1 cellular context compared by ENCODE assay signal in the genomic region with DNA sequence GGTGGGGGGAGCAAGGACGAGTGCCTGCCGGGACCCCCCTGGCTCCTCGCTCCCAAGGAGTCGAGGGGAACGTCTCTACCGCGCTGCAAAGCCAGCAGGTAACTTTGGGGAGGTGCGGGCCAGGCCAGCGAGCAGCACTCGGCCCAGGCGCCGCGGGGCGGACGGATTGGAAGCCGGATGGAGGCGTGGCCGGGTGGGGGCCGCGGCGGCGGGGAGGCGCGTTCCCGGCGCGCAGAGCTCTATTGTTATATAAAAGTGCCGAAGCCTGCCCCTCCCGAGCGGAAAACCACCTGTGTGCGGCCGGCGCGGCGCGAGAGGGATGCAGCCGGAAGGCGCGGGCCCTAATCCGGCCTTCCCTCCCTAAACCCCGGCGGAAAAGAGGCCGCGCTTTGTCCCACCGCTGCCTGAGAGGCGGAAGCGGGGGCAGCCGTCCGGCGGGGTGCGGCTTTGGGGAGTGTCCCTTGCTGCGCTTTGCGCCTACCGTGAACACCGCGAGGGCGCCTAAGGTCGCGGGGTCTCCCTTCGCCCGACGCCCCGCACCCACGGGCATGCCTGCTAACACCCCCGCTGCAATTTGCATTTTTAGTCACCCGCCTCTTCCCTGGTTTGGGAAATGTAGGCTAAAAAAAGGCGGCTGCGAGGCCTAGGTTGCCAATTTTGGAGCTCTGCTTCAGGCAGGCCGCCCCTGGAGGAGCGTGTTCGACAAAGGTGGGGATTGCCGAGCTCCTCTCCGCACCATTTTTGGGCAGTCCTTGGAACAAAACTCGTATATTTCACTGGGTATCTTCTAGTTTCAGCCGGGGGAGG.
A peak's percentile ranks its signal among the peaks of the same experiment; 100 is the strongest.
TF ChIP-seq lines count a peak whose summit lies in the region.

No MANE protein-coding gene starts in this region.

TF ChIP-seq in HepG2, 621 proteins besides CTCF, POLR2A, EP300 and RAD21 (continued from another document and continues in another):
- TF ChIP-seq, protein P1, sequence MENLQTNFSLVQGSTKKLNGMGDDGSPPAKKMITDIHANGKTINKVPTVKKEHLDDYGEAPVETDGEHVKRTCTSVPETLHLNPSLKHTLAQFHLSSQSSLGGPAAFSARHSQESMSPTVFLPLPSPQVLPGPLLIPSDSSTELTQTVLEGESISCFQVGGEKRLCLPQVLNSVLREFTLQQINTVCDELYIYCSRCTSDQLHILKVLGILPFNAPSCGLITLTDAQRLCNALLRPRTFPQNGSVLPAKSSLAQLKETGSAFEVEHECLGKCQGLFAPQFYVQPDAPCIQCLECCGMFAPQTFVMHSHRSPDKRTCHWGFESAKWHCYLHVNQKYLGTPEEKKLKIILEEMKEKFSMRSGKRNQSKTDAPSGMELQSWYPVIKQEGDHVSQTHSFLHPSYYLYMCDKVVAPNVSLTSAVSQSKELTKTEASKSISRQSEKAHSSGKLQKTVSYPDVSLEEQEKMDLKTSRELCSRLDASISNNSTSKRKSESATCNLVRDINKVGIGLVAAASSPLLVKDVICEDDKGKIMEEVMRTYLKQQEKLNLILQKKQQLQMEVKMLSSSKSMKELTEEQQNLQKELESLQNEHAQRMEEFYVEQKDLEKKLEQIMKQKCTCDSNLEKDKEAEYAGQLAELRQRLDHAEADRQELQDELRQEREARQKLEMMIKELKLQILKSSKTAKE (CRISPR knock-in tag; IDR thresholded peaks at IDR 0.05; ENCODE audit: borderline replicate concordance) = peak; percentile 83
- TF ChIP-seq PAX8 (CRISPR knock-in tag; IDR thresholded peaks at IDR 0.05; ENCODE audit: borderline replicate concordance) = no peak
- TF ChIP-seq FOSL2 (CRISPR knock-in tag; IDR thresholded peaks at IDR 0.05) = no peak; the same call in 1 of the 2 replicates
- peak; percentile 20; the same call in 1 of the 2 replicates for TF ChIP-seq ZNF670 (CRISPR knock-in tag; IDR thresholded peaks at IDR 0.05; ENCODE audit: borderline replicate concordance)
- peak; percentile 18; the same call in 1 of the 2 replicates for TF ChIP-seq SMAD3 (CRISPR knock-in tag; IDR thresholded peaks at IDR 0.05)
- TF ChIP-seq, protein P2, sequence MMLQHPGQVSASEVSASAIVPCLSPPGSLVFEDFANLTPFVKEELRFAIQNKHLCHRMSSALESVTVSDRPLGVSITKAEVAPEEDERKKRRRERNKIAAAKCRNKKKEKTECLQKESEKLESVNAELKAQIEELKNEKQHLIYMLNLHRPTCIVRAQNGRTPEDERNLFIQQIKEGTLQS (CRISPR knock-in tag; IDR thresholded peaks at IDR 0.05) = peak; percentile 24; the same call in 1 of the 2 replicates
- TF ChIP-seq, protein P3, sequence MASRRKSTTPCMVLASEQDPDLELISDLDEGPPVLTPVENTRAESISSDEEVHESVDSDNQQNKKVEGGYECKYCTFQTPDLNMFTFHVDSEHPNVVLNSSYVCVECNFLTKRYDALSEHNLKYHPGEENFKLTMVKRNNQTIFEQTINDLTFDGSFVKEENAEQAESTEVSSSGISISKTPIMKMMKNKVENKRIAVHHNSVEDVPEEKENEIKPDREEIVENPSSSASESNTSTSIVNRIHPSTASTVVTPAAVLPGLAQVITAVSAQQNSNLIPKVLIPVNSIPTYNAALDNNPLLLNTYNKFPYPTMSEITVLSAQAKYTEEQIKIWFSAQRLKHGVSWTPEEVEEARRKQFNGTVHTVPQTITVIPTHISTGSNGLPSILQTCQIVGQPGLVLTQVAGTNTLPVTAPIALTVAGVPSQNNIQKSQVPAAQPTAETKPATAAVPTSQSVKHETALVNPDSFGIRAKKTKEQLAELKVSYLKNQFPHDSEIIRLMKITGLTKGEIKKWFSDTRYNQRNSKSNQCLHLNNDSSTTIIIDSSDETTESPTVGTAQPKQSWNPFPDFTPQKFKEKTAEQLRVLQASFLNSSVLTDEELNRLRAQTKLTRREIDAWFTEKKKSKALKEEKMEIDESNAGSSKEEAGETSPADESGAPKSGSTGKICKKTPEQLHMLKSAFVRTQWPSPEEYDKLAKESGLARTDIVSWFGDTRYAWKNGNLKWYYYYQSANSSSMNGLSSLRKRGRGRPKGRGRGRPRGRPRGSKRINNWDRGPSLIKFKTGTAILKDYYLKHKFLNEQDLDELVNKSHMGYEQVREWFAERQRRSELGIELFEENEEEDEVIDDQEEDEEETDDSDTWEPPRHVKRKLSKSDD (CRISPR knock-in tag; IDR thresholded peaks at IDR 0.05; ENCODE audit: low read depth) = no peak
- peak; percentile 57; the same call in 1 of the 2 replicates for TF ChIP-seq SALL2 (CRISPR knock-in tag; IDR thresholded peaks at IDR 0.05)
- 0 out of 2 replicates have a peak, but pooled peaks have one; percentile 19 for TF ChIP-seq ATAD3A (CRISPR knock-in tag; IDR thresholded peaks at IDR 0.05)
- TF ChIP-seq RARG (CRISPR knock-in tag; IDR thresholded peaks at IDR 0.05; ENCODE audit: low read depth) = no peak
- no peak for TF ChIP-seq SOX6 (IDR thresholded peaks at IDR 0.05)
- peak; percentile 88 for TF ChIP-seq SOX6 (CRISPR knock-in tag; IDR thresholded peaks at IDR 0.05)
- TF ChIP-seq ZSCAN29 (CRISPR knock-in tag; conservative IDR thresholded peaks at IDR 0.05) = no peak
- TF ChIP-seq KAT2B (IDR thresholded peaks at IDR 0.05; ENCODE audit: borderline replicate concordance, low read depth, low read length) = no peak
- TF ChIP-seq, protein P4, sequence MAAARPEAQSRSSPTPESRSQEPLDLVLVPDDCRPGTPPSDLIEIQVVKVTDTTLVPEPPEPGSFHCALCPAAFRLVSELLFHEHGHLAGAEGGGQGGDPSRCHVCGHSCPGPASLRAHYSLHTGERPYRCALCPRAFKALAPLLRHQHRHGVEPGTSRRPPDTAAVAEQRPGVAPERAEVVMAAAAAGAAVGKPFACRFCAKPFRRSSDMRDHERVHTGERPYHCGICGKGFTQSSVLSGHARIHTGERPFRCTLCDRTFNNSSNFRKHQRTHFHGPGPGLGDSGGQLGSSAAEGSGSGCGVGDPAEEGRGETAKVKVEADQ (CRISPR knock-in tag; IDR thresholded peaks at IDR 0.05; ENCODE audit: borderline replicate concordance) = peak; percentile 81; the same call in 1 of the 2 replicates
- TF ChIP-seq KLF16 (CRISPR knock-in tag; IDR thresholded peaks at IDR 0.05) = peak in 1 of 2 experiments; percentile 61; a peak in 2 of 4 replicates
- TF ChIP-seq, protein P5, sequence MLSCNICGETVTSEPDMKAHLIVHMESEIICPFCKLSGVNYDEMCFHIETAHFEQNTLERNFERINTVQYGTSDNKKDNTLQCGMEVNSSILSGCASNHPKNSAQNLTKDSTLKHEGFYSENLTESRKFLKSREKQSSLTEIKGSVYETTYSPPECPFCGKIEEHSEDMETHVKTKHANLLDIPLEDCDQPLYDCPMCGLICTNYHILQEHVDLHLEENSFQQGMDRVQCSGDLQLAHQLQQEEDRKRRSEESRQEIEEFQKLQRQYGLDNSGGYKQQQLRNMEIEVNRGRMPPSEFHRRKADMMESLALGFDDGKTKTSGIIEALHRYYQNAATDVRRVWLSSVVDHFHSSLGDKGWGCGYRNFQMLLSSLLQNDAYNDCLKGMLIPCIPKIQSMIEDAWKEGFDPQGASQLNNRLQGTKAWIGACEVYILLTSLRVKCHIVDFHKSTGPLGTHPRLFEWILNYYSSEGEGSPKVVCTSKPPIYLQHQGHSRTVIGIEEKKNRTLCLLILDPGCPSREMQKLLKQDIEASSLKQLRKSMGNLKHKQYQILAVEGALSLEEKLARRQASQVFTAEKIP (CRISPR knock-in tag; IDR thresholded peaks at IDR 0.05; ENCODE audit: borderline replicate concordance) = no peak
- TF ChIP-seq ZNF121 (CRISPR knock-in tag; IDR thresholded peaks at IDR 0.05) = peak; percentile 69; the same call in 1 of the 2 replicates
- TF ChIP-seq RFX5 (IDR thresholded peaks at IDR 0.05; ENCODE audit: low read depth, low read length) = no peak
- TF ChIP-seq ZNF652 (CRISPR knock-in tag; IDR thresholded peaks at IDR 0.05; ENCODE audit: borderline replicate concordance, low read depth) = no peak
- TF ChIP-seq ZNF850 (CRISPR knock-in tag; conservative IDR thresholded peaks at IDR 0.05) = no peak
- TF ChIP-seq KDM3A (CRISPR knock-in tag; IDR thresholded peaks at IDR 0.05; ENCODE audit: low read depth) = no peak
- no peak for TF ChIP-seq SRSF4 (IDR thresholded peaks at IDR 0.05; ENCODE audit: low read depth, low read length, poor library complexity, severe bottlenecking)
- no peak for TF ChIP-seq ZNF382 (CRISPR knock-in tag; IDR thresholded peaks at IDR 0.05; ENCODE audit: borderline replicate concordance)
- TF ChIP-seq ZNF780A (CRISPR knock-in tag; IDR thresholded peaks at IDR 0.05) = 0 out of 2 replicates have a peak, but pooled peaks have one; percentile 78
- TF ChIP-seq, protein P6, sequence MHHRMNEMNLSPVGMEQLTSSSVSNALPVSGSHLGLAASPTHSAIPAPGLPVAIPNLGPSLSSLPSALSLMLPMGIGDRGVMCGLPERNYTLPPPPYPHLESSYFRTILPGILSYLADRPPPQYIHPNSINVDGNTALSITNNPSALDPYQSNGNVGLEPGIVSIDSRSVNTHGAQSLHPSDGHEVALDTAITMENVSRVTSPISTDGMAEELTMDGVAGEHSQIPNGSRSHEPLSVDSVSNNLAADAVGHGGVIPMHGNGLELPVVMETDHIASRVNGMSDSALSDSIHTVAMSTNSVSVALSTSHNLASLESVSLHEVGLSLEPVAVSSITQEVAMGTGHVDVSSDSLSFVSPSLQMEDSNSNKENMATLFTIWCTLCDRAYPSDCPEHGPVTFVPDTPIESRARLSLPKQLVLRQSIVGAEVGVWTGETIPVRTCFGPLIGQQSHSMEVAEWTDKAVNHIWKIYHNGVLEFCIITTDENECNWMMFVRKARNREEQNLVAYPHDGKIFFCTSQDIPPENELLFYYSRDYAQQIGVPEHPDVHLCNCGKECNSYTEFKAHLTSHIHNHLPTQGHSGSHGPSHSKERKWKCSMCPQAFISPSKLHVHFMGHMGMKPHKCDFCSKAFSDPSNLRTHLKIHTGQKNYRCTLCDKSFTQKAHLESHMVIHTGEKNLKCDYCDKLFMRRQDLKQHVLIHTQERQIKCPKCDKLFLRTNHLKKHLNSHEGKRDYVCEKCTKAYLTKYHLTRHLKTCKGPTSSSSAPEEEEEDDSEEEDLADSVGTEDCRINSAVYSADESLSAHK (CRISPR knock-in tag; IDR thresholded peaks at IDR 0.05; ENCODE audit: borderline replicate concordance) = no peak
- peak; percentile 79 for TF ChIP-seq POGZ (CRISPR knock-in tag; IDR thresholded peaks at IDR 0.05)
- TF ChIP-seq, protein P7, sequence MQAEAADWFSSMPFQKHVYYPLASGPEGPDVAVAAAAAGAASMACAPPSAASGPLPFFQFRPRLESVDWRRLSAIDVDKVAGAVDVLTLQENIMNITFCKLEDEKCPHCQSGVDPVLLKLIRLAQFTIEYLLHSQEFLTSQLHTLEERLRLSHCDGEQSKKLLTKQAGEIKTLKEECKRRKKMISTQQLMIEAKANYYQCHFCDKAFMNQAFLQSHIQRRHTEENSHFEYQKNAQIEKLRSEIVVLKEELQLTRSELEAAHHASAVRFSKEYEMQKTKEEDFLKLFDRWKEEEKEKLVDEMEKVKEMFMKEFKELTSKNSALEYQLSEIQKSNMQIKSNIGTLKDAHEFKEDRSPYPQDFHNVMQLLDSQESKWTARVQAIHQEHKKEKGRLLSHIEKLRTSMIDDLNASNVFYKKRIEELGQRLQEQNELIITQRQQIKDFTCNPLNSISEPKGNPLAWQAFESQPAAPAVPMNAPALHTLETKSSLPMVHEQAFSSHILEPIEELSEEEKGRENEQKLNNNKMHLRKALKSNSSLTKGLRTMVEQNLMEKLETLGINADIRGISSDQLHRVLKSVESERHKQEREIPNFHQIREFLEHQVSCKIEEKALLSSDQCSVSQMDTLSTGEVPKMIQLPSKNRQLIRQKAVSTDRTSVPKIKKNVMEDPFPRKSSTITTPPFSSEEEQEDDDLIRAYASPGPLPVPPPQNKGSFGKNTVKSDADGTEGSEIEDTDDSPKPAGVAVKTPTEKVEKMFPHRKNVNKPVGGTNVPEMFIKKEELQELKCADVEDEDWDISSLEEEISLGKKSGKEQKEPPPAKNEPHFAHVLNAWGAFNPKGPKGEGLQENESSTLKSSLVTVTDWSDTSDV (CRISPR knock-in tag; IDR thresholded peaks at IDR 0.05) = no peak; the same call in 1 of the 2 replicates
- TF ChIP-seq TMF1 (CRISPR knock-in tag; IDR thresholded peaks at IDR 0.05; ENCODE audit: low read depth) = peak; percentile 19; the same call in 1 of the 2 replicates
- TF ChIP-seq, protein P8, sequence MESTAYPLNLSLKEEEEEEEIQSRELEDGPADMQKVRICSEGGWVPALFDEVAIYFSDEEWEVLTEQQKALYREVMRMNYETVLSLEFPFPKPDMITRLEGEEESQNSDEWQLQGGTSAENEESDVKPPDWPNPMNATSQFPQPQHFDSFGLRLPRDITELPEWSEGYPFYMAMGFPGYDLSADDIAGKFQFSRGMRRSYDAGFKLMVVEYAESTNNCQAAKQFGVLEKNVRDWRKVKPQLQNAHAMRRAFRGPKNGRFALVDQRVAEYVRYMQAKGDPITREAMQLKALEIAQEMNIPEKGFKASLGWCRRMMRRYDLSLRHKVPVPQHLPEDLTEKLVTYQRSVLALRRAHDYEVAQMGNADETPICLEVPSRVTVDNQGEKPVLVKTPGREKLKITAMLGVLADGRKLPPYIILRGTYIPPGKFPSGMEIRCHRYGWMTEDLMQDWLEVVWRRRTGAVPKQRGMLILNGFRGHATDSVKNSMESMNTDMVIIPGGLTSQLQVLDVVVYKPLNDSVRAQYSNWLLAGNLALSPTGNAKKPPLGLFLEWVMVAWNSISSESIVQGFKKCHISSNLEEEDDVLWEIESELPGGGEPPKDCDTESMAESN (CRISPR knock-in tag; conservative IDR thresholded peaks at IDR 0.05) = 0 out of 2 replicates have a peak, but pooled peaks have one; percentile 10
- peak; percentile 65; the same call in 1 of the 2 replicates for TF ChIP-seq NCOA1 (CRISPR knock-in tag; IDR thresholded peaks at IDR 0.05)
- no peak; the same call in 1 of the 2 replicates for TF ChIP-seq NFKBIZ (CRISPR knock-in tag; IDR thresholded peaks at IDR 0.05)
- peak; percentile 74 for TF ChIP-seq KDM2A (CRISPR knock-in tag; IDR thresholded peaks at IDR 0.05; ENCODE audit: borderline replicate concordance, low read depth)
- 0 out of 2 replicates have a peak, but pooled peaks have one; percentile 0 for TF ChIP-seq RNF2 (conservative IDR thresholded peaks at IDR 0.05; ENCODE audit: low read depth)
- TF ChIP-seq, protein P9, sequence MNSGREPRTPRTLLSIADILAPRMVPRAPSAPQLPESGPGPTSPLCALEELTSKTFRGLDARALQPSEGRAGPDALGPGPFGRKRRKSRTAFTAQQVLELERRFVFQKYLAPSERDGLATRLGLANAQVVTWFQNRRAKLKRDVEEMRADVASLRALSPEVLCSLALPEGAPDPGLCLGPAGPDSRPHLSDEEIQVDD (CRISPR knock-in tag; IDR thresholded peaks at IDR 0.05; ENCODE audit: borderline replicate concordance) = no peak
- TF ChIP-seq, protein P10, sequence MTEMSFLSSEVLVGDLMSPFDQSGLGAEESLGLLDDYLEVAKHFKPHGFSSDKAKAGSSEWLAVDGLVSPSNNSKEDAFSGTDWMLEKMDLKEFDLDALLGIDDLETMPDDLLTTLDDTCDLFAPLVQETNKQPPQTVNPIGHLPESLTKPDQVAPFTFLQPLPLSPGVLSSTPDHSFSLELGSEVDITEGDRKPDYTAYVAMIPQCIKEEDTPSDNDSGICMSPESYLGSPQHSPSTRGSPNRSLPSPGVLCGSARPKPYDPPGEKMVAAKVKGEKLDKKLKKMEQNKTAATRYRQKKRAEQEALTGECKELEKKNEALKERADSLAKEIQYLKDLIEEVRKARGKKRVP (CRISPR knock-in tag; IDR thresholded peaks at IDR 0.05) = 0 out of 4 replicates have a peak, but pooled peaks of 1 of the 2 experiments have one; percentile 36
- TF ChIP-seq ZNF788 (CRISPR knock-in tag; IDR thresholded peaks at IDR 0.05; ENCODE audit: borderline replicate concordance) = peak; percentile 83
